ENCODE assay signal across 36 cellular contexts in genomic region chr6:100412872-100413271, GRCh38. TPM values are rescaled to one million over a fixed set of nuclear protein-coding genes. Genes with fewer than 3 reads are reported as not detected.
"Had no signal": no experiment of that assay in that cellular context is flagged by ENCODE, and none has a peak within 500 bp of the region (broad histone marks: within the 10 kb centered on the region; RNA-seq: fewer than 3 reads in every experiment).

No MANE protein-coding gene starts in this region.

- H3K79me2 ChIP-seq: hepatocyte had no signal

- H3K9me3 ChIP-seq: ascending aorta, breast epithelium, colonic mucosa, esophagus squamous epithelium, gastroesophageal sphincter, heart right ventricle had no signal

- H3K36me3 ChIP-seq: ascending aorta, breast epithelium, cardiac muscle cell, colonic mucosa, esophagus squamous epithelium, gastroesophageal sphincter, heart right ventricle had no signal

- ATAC-seq: activated CD4-positive, CD25-positive, alpha-beta regulatory T cell treated with anti-CD3 and anti-CD28 coated beads, Interleukin-2, amount 50 U/mL, for 24 hours; activated CD8-positive, alpha-beta T cell treated with anti-CD3 and anti-CD28 coated beads for 36 hours; activated naive CD8-positive, alpha-beta T cell treated with anti-CD3 and anti-CD28 coated beads, Interleukin-2, amount 50 U/mL, for 24 hours; activated T-cell treated with anti-CD3 and anti-CD28 coated beads, Interleukin-2, amount 50 U/mL, for 4 hours; gastroesophageal sphincter; heart right ventricle had no signal

- H3K27me3 ChIP-seq: ascending aorta, breast epithelium, colonic mucosa, esophagus squamous epithelium had no signal

- H2AFZ ChIP-seq: hepatocyte had no signal

- H3K4me3 ChIP-seq: ascending aorta, breast epithelium, cardiac muscle cell, colonic mucosa, esophagus squamous epithelium, gastroesophageal sphincter, heart right ventricle, hepatocyte had no signal

- H3K4me1 ChIP-seq: ascending aorta, breast epithelium, colonic mucosa, esophagus squamous epithelium, gastroesophageal sphincter, heart right ventricle had no signal

- H3K4me2 ChIP-seq: hepatocyte had no signal

- DNase-seq: activated B cell treated with CpG ODN at 0.5 μM for 24 hours; activated CD4-positive, alpha-beta T cell treated with anti-CD3 and anti-CD28 coated beads for 48 hours; activated CD4-positive, alpha-beta T cell treated with anti-CD3 and anti-CD28 coated beads, Interleukin-2, amount 50 U/mL, for 1 hour; activated CD4-positive, alpha-beta T cell treated with anti-CD3 and anti-CD28 coated beads, Interleukin-2, amount 50 U/mL, for 48 hours; activated CD8-positive, alpha-beta memory T cell treated with anti-CD3 and anti-CD28 coated beads for 24 hours; activated CD8-positive, alpha-beta T cell treated with anti-CD3 and anti-CD28 coated beads for 36 hours; activated effector memory CD4-positive, alpha-beta T cell treated with anti-CD3 and anti-CD28 coated beads, Interleukin-2, amount 50 U/mL, for 16 hours; activated naive CD4-positive, alpha-beta T cell treated with anti-CD3 and anti-CD28 coated beads for 36 hours; activated naive CD8-positive, alpha-beta T cell treated with anti-CD3 and anti-CD28 coated beads for 36 hours; activated naive CD8-positive, alpha-beta T cell treated with anti-CD3 and anti-CD28 coated beads, Interleukin-2, amount 50 U/mL, for 24 hours; activated T-cell treated with anti-CD3 and anti-CD28 coated beads, Interleukin-2, amount 50 U/mL, for 4 hours; central memory CD4-positive, alpha-beta T cell; cerebellar nuclear complex; colonic mucosa; effector CD8-positive, alpha-beta T cell; esophagus squamous epithelium; foreskin melanocyte; heart right ventricle; T-helper 2 cell had no signal

- H3K27ac ChIP-seq: ascending aorta, breast epithelium, cardiac muscle cell, colonic mucosa, epithelial cell of prostate, esophagus squamous epithelium, gastroesophageal sphincter, heart right ventricle, hepatocyte, VCaP had no signal

- FAIRE-seq: endometrium, endothelial cell of umbilical vein, TTC549 had no signal

RNA-seq across cellular contexts. Expression of gene SIM1, which starts 51.8 kb away (rescaled TPM):
- total RNA-seq: activated B cell treated with CpG ODN at 0.5 μM for 24 hours; activated CD8-positive, alpha-beta T cell treated with anti-CD3 and anti-CD28 coated beads for 36 hours; activated naive CD4-positive, alpha-beta T cell treated with anti-CD3 and anti-CD28 coated beads for 36 hours; activated naive CD8-positive, alpha-beta T cell treated with anti-CD3 and anti-CD28 coated beads for 36 hours; activated T-cell treated with anti-CD3 and anti-CD28 coated beads, Interleukin-2, amount 50 U/mL, for 4 hours; activated T-helper 2 cell treated with anti-CD3 and anti-CD28 coated beads, Interferon-gamma antibody, Interleukin-2, Interleukin-4, amounts not matched to agents 10 μg/mL and 5 μg/mL and 100 μg/mL, durations not matched to agents 14 hours and 24 hours and 36 hours; ascending aorta; cardiac muscle cell; dermis microvascular lymphatic vessel endothelial cell; fibroblast of lung; fibroblast of villous mesenchyme; gastroesophageal sphincter; glomerular endothelial cell; heart right ventricle had no signal
- polyA plus RNA-seq: cardiac muscle cell, esophagus, fibroblast of lung, heart right ventricle, hepatocyte had no signal
